In the genomic region with DNA sequence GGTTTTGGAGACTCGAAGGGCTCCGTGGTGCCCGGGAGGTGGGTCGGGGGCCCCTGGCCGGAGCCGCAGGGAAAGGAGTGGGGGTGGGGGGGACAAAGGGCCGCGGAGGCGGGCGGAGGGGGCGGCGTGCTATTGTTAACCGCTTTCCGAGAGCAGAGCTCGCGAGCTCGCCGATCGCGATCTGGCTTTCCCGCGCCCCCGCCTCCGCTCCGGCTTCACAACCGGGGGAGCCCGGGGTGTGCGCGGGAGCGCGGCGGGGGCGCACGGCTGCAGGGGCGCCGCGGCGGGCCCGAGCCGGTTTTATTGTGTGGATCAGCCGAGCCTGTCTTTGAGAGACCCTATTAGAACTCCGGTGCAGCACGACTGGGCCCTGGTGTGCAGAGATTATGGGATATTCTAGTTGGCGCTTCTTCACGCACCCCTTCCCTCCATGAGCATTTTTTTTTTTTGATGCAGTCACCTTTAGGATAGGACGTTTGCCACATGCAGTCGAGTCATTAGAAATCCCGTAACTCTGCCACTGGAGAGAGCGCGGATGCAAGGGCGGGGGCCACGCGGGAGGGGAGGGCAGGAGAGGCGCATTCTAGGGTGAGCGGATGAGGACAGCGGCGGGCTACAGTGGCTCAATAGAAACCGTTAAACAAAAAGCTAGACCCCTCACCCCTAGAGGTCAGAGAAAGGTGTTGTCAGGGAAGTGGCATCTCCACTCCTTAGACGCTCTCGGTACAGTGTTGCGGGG, we compare ENCODE assay signal across 8 cellular contexts. TPM values are rescaled to one million over a fixed set of nuclear protein-coding genes. Genes with fewer than 3 reads are reported as not detected.
DNase-seq lines count a peak whose midpoint lies in the region; ATAC-seq and TF ChIP-seq lines count a peak whose summit lies in the region.

No MANE protein-coding gene starts in this region.

- no peaks in the 10 kb centered on the region for H3K36me3 ChIP-seq in SK-N-SH (replicated peaks in 1 of 2; ENCODE audit: control insufficient read depth in 1 of 2, insufficient read depth in 2 of 2, low read length in 1 of 2)

- H3K79me2 ChIP-seq in SK-N-SH (ENCODE audit: insufficient read depth) = no peaks in the 10 kb centered on the region

- H3K27me3 ChIP-seq in SK-N-SH (ENCODE audit: insufficient read depth) = peaks cover 72% of the 10 kb centered on the region
- H3K27me3 ChIP-seq in mononuclear cell (ENCODE audit: insufficient read depth, low read length) = peaks cover 71% of the 10 kb centered on the region

- H3K27me3 Mint-ChIP-seq in type B pancreatic cell = peaks cover 55% of the 10 kb centered on the region

- H3K4me3 Mint-ChIP-seq in type B pancreatic cell = peak overlapping the region; percentile 94

- CTCF ChIA-PET in SK-N-SH (lab: Yijun Ruan, JAX) = interaction anchor here (1.1 to 1.5 kb wide), 3 partner anchors 10 to 36 kb away, joined by 3 to 6 read pairs (median 4); no protein-coding TSS in a partner anchor

- H3K9me3 Mint-ChIP-seq in type B pancreatic cell = no peaks in the 10 kb centered on the region

- H3K4me3 ChIP-seq in SK-N-SH (ENCODE audit: low read depth in 2 of 2, low read length in 1 of 2) (peak overlapping the region; percentile 49 to 53; a peak in 3 of 4 replicates), mononuclear cell (ENCODE audit: low read length) (peak overlapping the region; percentile 41)

- TF ChIP-seq CTCF in SK-N-SH (IDR thresholded peaks at IDR 0.05) (no peak), type B pancreatic cell (conservative IDR thresholded peaks at IDR 0.05) (peak; percentile 15)

- peak overlapping the region; percentile 89; the same call in 1 of the 2 replicates for H3K4me2 ChIP-seq in SK-N-SH

- H3K27ac ChIP-seq in SK-N-SH (ENCODE audit: low read depth in 2 of 2, low read length in 1 of 2) = no peak overlapping the region

- DNase-seq in SK-N-SH (peak; percentile 42), SK-N-DZ (ENCODE audit: low spot score) (peak; percentile 28), dermis blood vessel endothelial cell (peak; percentile 15), type B pancreatic cell (ENCODE audit: extremely low spot score, unreplicated experiment) (no peak), MV-4-11 (lab: John Stamatoyannopoulos, UW) (no peak)

- POLR2A ChIA-PET in SK-N-SH (lab: Yijun Ruan, JAX) = no interaction called here

- H3K36me3 Mint-ChIP-seq in type B pancreatic cell = no peaks in the 10 kb centered on the region

- no peaks in the 10 kb centered on the region for H3K9me2 ChIP-seq in SK-N-SH

- no peak for TF ChIP-seq RAD21 in SK-N-SH (IDR thresholded peaks at IDR 0.05; ENCODE audit: low read length)

- H3K27ac Mint-ChIP-seq in type B pancreatic cell = peak overlapping the region; percentile 82

- H3K4me1 ChIP-seq in SK-N-SH (ENCODE audit: control insufficient read depth in 1 of 2, insufficient read depth in 2 of 2, low read depth in 1 of 2, low read length in 1 of 2) (peaks cover 3 to 8% of the 10 kb centered on the region in 2 experiments; a peak in 3 of 4 replicates), mononuclear cell (ENCODE audit: insufficient read depth, low read length) (peaks cover 49% of the 10 kb centered on the region)

- H3K9ac ChIP-seq in SK-N-SH = no peak overlapping the region

- peaks cover 15% of the 10 kb centered on the region for H3K4me1 Mint-ChIP-seq in type B pancreatic cell (ENCODE audit: unreplicated experiment)

- no peak for TF ChIP-seq EP300 in SK-N-SH (IDR thresholded peaks at IDR 0.05; ENCODE audit: borderline replicate concordance in 1 of 2, low read depth in 1 of 2, low read length in 1 of 2)

- no peaks in the 10 kb centered on the region for H3K9me3 ChIP-seq in SK-N-SH
- H3K9me3 ChIP-seq in mononuclear cell (ENCODE audit: low read depth, low read length) = no peaks in the 10 kb centered on the region

- H4K20me1 ChIP-seq in SK-N-SH (ENCODE audit: insufficient read depth) = no peaks in the 10 kb centered on the region

- ATAC-seq in SK-N-SH treated with all-trans-retinoic acid at 6 μM for 48 hours (no peak), HG03439 (IDR thresholded peaks at IDR 0.05; ENCODE audit: unreplicated experiment) (no peak)

- no peak overlapping the region for H2AFZ ChIP-seq in SK-N-SH (ENCODE audit: low read depth)

- under 1% methylated on average over 33 of the region's 61 CpGs for WGBS in SK-N-SH (ENCODE audit: low lambda C conversion rate)

- peaks cover 7% of the 10 kb centered on the region for H3F3A ChIP-seq in SK-N-SH (replicated peaks; ENCODE audit: insufficient read depth)

TF ChIP-seq in SK-N-SH, 30 proteins besides CTCF, POLR2A, EP300 and RAD21:
- TF ChIP-seq TEAD4 (IDR thresholded peaks at IDR 0.05; ENCODE audit: borderline replicate concordance, insufficient read depth) (no peak), USF1 (IDR thresholded peaks at IDR 0.05; ENCODE audit: borderline replicate concordance, low read depth) (no peak), USF2 (IDR thresholded peaks at IDR 0.05; ENCODE audit: borderline replicate concordance, low read depth, low read length) (no peak), CHD2 (IDR thresholded peaks at IDR 0.05; ENCODE audit: low read length, partially characterized antibody) (no peak)

TF ChIP-seq in SK-N-SH treated with all-trans-retinoic acid at 6 μM for 48 hours, 23 proteins besides CTCF, POLR2A, EP300 and RAD21 (continues in another document):
- no peak for TF ChIP-seq POU6F1 (CRISPR knock-in tag; IDR thresholded peaks at IDR 0.05; ENCODE audit: borderline replicate concordance, low read depth)
- TF ChIP-seq ZNF8 (CRISPR knock-in tag; IDR thresholded peaks at IDR 0.05) = no peak
- TF ChIP-seq, protein P1, sequence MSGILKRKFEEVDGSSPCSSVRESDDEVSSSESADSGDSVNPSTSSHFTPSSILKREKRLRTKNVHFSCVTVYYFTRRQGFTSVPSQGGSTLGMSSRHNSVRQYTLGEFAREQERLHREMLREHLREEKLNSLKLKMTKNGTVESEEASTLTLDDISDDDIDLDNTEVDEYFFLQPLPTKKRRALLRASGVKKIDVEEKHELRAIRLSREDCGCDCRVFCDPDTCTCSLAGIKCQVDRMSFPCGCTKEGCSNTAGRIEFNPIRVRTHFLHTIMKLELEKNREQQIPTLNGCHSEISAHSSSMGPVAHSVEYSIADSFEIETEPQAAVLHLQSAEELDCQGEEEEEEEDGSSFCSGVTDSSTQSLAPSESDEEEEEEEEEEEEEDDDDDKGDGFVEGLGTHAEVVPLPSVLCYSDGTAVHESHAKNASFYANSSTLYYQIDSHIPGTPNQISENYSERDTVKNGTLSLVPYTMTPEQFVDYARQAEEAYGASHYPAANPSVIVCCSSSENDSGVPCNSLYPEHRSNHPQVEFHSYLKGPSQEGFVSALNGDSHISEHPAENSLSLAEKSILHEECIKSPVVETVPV (CRISPR knock-in tag; IDR thresholded peaks at IDR 0.05) = no peak
- no peak for TF ChIP-seq RARB (CRISPR knock-in tag; IDR thresholded peaks at IDR 0.05)
- no peak for TF ChIP-seq ZFP30 (CRISPR knock-in tag; IDR thresholded peaks at IDR 0.05)
- no peak for TF ChIP-seq ISL1 (CRISPR knock-in tag; IDR thresholded peaks at IDR 0.05)
- TF ChIP-seq ZC3H10 (CRISPR knock-in tag; IDR thresholded peaks at IDR 0.05) = no peak
- TF ChIP-seq ESRRG (CRISPR knock-in tag; IDR thresholded peaks at IDR 0.05) = no peak
- TF ChIP-seq, protein P2, sequence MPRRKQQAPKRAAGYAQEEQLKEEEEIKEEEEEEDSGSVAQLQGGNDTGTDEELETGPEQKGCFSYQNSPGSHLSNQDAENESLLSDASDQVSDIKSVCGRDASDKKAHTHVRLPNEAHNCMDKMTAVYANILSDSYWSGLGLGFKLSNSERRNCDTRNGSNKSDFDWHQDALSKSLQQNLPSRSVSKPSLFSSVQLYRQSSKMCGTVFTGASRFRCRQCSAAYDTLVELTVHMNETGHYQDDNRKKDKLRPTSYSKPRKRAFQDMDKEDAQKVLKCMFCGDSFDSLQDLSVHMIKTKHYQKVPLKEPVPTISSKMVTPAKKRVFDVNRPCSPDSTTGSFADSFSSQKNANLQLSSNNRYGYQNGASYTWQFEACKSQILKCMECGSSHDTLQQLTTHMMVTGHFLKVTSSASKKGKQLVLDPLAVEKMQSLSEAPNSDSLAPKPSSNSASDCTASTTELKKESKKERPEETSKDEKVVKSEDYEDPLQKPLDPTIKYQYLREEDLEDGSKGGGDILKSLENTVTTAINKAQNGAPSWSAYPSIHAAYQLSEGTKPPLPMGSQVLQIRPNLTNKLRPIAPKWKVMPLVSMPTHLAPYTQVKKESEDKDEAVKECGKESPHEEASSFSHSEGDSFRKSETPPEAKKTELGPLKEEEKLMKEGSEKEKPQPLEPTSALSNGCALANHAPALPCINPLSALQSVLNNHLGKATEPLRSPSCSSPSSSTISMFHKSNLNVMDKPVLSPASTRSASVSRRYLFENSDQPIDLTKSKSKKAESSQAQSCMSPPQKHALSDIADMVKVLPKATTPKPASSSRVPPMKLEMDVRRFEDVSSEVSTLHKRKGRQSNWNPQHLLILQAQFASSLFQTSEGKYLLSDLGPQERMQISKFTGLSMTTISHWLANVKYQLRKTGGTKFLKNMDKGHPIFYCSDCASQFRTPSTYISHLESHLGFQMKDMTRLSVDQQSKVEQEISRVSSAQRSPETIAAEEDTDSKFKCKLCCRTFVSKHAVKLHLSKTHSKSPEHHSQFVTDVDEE (CRISPR knock-in tag; IDR thresholded peaks at IDR 0.05) = no peak

RNA-seq across cellular contexts. Expression of gene FGF9, which starts 3.6 kb away (rescaled TPM):
- not detected in 2 replicates for polyA plus RNA-seq in SK-N-SH (2012; rRNA removed)
- not detected in 2 replicates for polyA plus RNA-seq in SK-N-SH (2012; cell fraction: cytosol; rRNA removed)
- not detected in 2 replicates for polyA plus RNA-seq in SK-N-SH (2012; cell fraction: nucleus; rRNA removed)
- polyA plus RNA-seq in SK-N-DZ (2014; cell fraction: cytosol; rRNA removed) = 1.0 and 1.1 TPM in 2 replicates
- 2.4 and 4.0 TPM in 2 replicates for polyA plus RNA-seq in SK-N-DZ (2014; cell fraction: nucleus; rRNA removed)
- under 0.01 TPM in 1 of 2 replicates, not detected in the other for total RNA-seq in dermis blood vessel endothelial cell
- total RNA-seq in mononuclear cell = 1.4 TPM
- total RNA-seq in type B pancreatic cell (ENCODE audit: low replicate concordance) = 7.6 and 10.4 TPM in 2 replicates

Comparison
In these comparisons a context has a peak if more than half of its experiments do, and no peak if none do; other contexts are left out.
1. DNase-seq: peak in SK-N-SH (single experiment), SK-N-DZ (single experiment) and dermis blood vessel endothelial cell (single experiment); none in type B pancreatic cell (single experiment) and MV-4-11 (single experiment).